In genomic region chr11:16833026-16833425, GRCh38 we compare ENCODE assay signal across 18 cellular contexts.
"Had no signal": no experiment of that assay in that cellular context is flagged by ENCODE, and none has a peak within 500 bp of the region (broad histone marks: within the 10 kb centered on the region; RNA-seq: fewer than 3 reads in every experiment).

No MANE protein-coding gene starts in this region.

- H3K4me1 Mint-ChIP-seq: naive thymus-derived CD4-positive, alpha-beta T cell; stimulated activated naive B cell treated with anti-CD40 and anti-IgM and Interleukin-4, amounts not matched to agents 10 μg/mL and 1 μg/mL and 100 μg/mL, for 72 hours had no signal

- H3K4me2 ChIP-seq: hepatocyte had no signal

- H3K27ac ChIP-seq: foreskin keratinocyte, hepatocyte, right atrium auricular region, sigmoid colon, skin epidermis, testis, transverse colon had no signal

- H3K36me3 ChIP-seq: right atrium auricular region, sigmoid colon had no signal

- H3K4me3 ChIP-seq: hepatocyte, lung, right atrium auricular region, sigmoid colon, skin epidermis, testis, transverse colon had no signal

- H3K27me3 Mint-ChIP-seq: naive thymus-derived CD4-positive, alpha-beta T cell; stimulated activated naive B cell treated with anti-CD40 and anti-IgM and Interleukin-4, amounts not matched to agents 10 μg/mL and 1 μg/mL and 100 μg/mL, for 72 hours; stimulated activated naive CD8-positive, alpha-beta T cell treated with anti-CD3 and anti-CD28 coated beads, Interleukin-15, amount 100 ng/mL, for 72 hours had no signal

- H3K9me3 ChIP-seq: right atrium auricular region, sigmoid colon, testis, transverse colon had no signal

- H3K27me3 ChIP-seq: foreskin keratinocyte, hepatocyte, right atrium auricular region, sigmoid colon, testis, transverse colon had no signal

- H3K4me1 ChIP-seq: foreskin keratinocyte, right atrium auricular region, sigmoid colon, testis, transverse colon had no signal

- H3K79me2 ChIP-seq: hepatocyte had no signal

- H3K4me3 Mint-ChIP-seq: naive thymus-derived CD4-positive, alpha-beta T cell; nephron progenitor cell; stimulated activated naive B cell treated with anti-CD40 and anti-IgM and Interleukin-4, amounts not matched to agents 10 μg/mL and 1 μg/mL and 100 μg/mL, for 72 hours; stimulated activated naive CD8-positive, alpha-beta T cell treated with anti-CD3 and anti-CD28 coated beads, Interleukin-15, amount 100 ng/mL, for 72 hours had no signal

- DNase-seq: erythroblast; foreskin keratinocyte; left colon; left ventricle myocardium superior; naive thymus-derived CD4-positive, alpha-beta T cell; nephron progenitor cell; posterior cingulate gyrus; sigmoid colon; stimulated activated CD4-positive, alpha-beta T cell treated with anti-CD3 and anti-CD28 coated beads, Interleukin-2, amount 100 ng/mL, for 24 hours; stimulated activated CD4-positive, alpha-beta T cell treated with anti-CD3 and anti-CD28 coated beads, Interleukin-4, amount 100 ng/mL, for 4 hours; stimulated activated naive B cell treated with anti-CD40 and anti-IgM and Interleukin-4, amounts not matched to agents 10 μg/mL and 1 μg/mL and 100 μg/mL, for 72 hours; stimulated activated naive CD8-positive, alpha-beta T cell treated with anti-CD3 and anti-CD28 coated beads, Interleukin-15, amount 100 ng/mL, for 72 hours; testis; transverse colon had no signal

- H2AFZ ChIP-seq: hepatocyte had no signal

- H3K36me3 Mint-ChIP-seq: naive thymus-derived CD4-positive, alpha-beta T cell had no signal

- ATAC-seq: foreskin keratinocyte; left colon; naive thymus-derived CD4-positive, alpha-beta T cell; stimulated activated naive B cell treated with anti-CD40 and anti-IgM and Interleukin-4, amounts not matched to agents 10 μg/mL and 1 μg/mL and 100 μg/mL, for 72 hours; stimulated activated naive CD8-positive, alpha-beta T cell treated with anti-CD3 and anti-CD28 coated beads, Interleukin-15, amount 100 ng/mL, for 72 hours had no signal

- H3K9me3 Mint-ChIP-seq: naive thymus-derived CD4-positive, alpha-beta T cell; nephron progenitor cell; stimulated activated naive CD8-positive, alpha-beta T cell treated with anti-CD3 and anti-CD28 coated beads, Interleukin-15, amount 100 ng/mL, for 72 hours had no signal
